8 cellular contexts compared by ENCODE assay signal in the genomic region with DNA sequence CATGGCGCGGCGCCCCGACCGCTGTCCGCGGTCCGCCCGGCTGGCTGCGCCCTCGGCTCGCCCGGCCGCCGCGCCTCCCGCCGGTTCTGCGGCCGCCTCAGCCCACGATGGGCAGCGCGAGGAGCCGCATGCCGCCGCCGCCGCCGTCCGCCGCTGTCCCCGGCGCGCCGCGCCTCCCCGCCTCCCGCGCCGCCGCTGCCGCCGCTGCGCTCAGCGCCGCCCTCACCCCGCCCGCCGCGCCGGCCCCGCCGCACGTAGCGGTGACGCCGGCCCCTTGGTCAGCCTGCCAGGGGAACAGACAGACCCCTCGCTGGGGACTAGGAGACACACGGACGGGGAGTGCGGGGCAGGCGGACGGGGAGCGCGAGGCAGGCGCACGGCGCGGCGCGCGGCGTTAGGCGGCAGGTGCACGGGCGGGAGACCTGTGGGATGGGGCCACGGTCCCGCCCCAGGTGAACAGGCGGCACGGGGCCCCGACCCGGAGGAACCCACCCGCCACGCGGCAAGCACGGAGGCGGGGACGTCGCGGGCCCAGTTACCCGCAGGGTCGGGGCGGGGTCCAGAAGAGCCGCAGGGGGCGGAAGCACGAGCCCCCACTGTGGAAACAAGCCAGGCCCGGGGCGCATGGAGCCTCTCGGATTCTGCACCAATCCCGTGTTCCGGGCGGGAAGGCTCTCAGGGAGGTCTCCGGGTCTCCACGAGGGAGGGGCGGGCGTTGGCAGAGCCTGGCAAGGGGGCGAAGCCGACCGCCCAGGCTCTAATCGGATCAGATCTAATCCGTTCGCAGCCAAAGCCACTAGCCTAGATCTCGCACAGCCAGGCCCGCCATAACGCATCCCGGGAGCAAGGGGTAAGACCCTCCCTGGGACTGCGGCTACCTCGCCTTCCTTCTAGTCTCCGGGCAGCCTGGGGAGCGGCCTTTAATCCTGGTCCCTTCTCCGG. TPM values are rescaled to one million over a fixed set of nuclear protein-coding genes. Genes with fewer than 3 reads are reported as not detected.
DNase-seq lines count a peak whose midpoint lies in the region; ATAC-seq and TF ChIP-seq lines count a peak whose summit lies in the region.

Gene CSPG5 (minus strand): TSS at position 175 of the 942 bp plus-strand sequence. CDS start 172 bp downstream, at position 3.

- no peaks in the 10 kb centered on the region for H3K36me3 Mint-ChIP-seq in osteocyte (ENCODE audit: unreplicated experiment)

- no peak within 1 kb of the TSS for H3K9ac ChIP-seq in Loucy (ENCODE audit: low read depth, low read length, poor library complexity, severe bottlenecking)

- ATAC-seq in GM18858 (IDR thresholded peaks at IDR 0.05; ENCODE audit: unreplicated experiment) (no peak), HG02884 (IDR thresholded peaks at IDR 0.05; ENCODE audit: unreplicated experiment) (no peak), HG03565 (IDR thresholded peaks at IDR 0.05; ENCODE audit: unreplicated experiment) (no peak)

- peak within 1 kb of the TSS; percentile 60 for H3K4me3 ChIP-seq in Loucy (ENCODE audit: low read length, poor library complexity, severe bottlenecking)

- no peaks in the 10 kb centered on the region for H3K79me2 ChIP-seq in Loucy (ENCODE audit: insufficient read depth, low read length)

- H2AFZ ChIP-seq in Loucy (ENCODE audit: low read length) = no peak within 1 kb of the TSS

- H3K4me3 Mint-ChIP-seq in osteocyte (ENCODE audit: unreplicated experiment) = peak within 1 kb of the TSS; percentile 57

- no peak within 1 kb of the TSS for H3K4me2 ChIP-seq in Loucy (ENCODE audit: low read depth, low read length, poor library complexity, severe bottlenecking)

- TF ChIP-seq CTCF in Loucy (conservative IDR thresholded peaks at IDR 0.05; ENCODE audit: low read length) (no peak), osteocyte (IDR thresholded peaks at IDR 0.05) (no peak)

- H3K9me3 ChIP-seq in Loucy (ENCODE audit: insufficient read depth, low read depth, low read length) = no peaks in the 10 kb centered on the region

- no peak within 1 kb of the TSS for H3K27ac Mint-ChIP-seq in osteocyte (ENCODE audit: unreplicated experiment)

- peaks cover 7% of the 10 kb centered on the region for H3K27me3 Mint-ChIP-seq in osteocyte (ENCODE audit: unreplicated experiment)

- H3F3A ChIP-seq in Loucy (ENCODE audit: low read depth) = no peaks in the 10 kb centered on the region

- no peaks in the 10 kb centered on the region for H3K27me3 ChIP-seq in Loucy (ENCODE audit: insufficient read depth, low read length, poor library complexity, severe bottlenecking)

- H3K4me1 Mint-ChIP-seq in osteocyte (ENCODE audit: unreplicated experiment) = no peaks in the 10 kb centered on the region

- H4K20me1 ChIP-seq in Loucy (ENCODE audit: insufficient read depth, low read length, poor library complexity, severe bottlenecking) = no peaks in the 10 kb centered on the region

- peak; percentile 19 for DNase-seq in ELR (ENCODE audit: low read depth)
- DNase-seq in activated effector memory CD4-positive, alpha-beta T cell treated with anti-CD3 and anti-CD28 coated beads, Interleukin-2, amount 50 U/mL, for 16 hours = peak; percentile 77
- peak; percentile 15 for DNase-seq in globus pallidus (ENCODE audit: low spot score)
- no peak for DNase-seq in osteocyte (ENCODE audit: extremely low spot score, unreplicated experiment)

- no peaks in the 10 kb centered on the region for H3K9me3 Mint-ChIP-seq in osteocyte (ENCODE audit: unreplicated experiment)

- H3K4me1 ChIP-seq in Loucy (ENCODE audit: insufficient read depth, low read length, poor library complexity, severe bottlenecking) = no peaks in the 10 kb centered on the region

- no peaks in the 10 kb centered on the region for H3K9me2 ChIP-seq in Loucy (replicated peaks; ENCODE audit: low read depth, low read length)

- H3K36me3 ChIP-seq in Loucy (ENCODE audit: insufficient read depth, low read length) = no peaks in the 10 kb centered on the region; the same call in 1 of the 2 replicates

RNA-seq across cellular contexts. Expression of gene CSPG5, which starts in this region (rescaled TPM):
- total RNA-seq in osteocyte = 0.42 and 0.59 TPM in 2 replicates
